Comparison of ENCODE assay signal across 24 cellular contexts in genomic region chr9:68651280-68651893, GRCh38. TPM values are rescaled to one million over a fixed set of nuclear protein-coding genes. Genes with fewer than 3 reads are reported as not detected.
DNase-seq lines count a peak whose midpoint lies in the region; ATAC-seq, FAIRE-seq and TF ChIP-seq lines count a peak whose summit lies in the region.
"Had no signal": no experiment of that assay in that cellular context is flagged by ENCODE, and none has a peak within 500 bp of the region (broad histone marks: within the 10 kb centered on the region; RNA-seq: fewer than 3 reads in every experiment).

No MANE protein-coding gene starts in this region.

- POLR2A ChIA-PET in K562 (lab: Yijun Ruan, JAX): interaction anchor here (0.6 kb wide), 1 partner anchor 135 kb away, joined by 3 read pairs; no protein-coding TSS in a partner anchor

- peak overlapping the region; percentile 81 for H3K4me2 ChIP-seq in KMS-11
- H3K4me2 ChIP-seq in K562 (ENCODE audit: insufficient read depth, low read length): no peak overlapping the region
- H3K4me2 ChIP-seq: GM23338 had no signal

- peak overlapping the region; percentile 93 for H3K27ac Mint-ChIP-seq in activated CD4-positive, alpha-beta T cell treated with anti-CD3 and anti-CD28 coated beads, Interleukin-2, amount 10 ng/mL, durations not matched to agents 24 days and 14 days
- H3K27ac Mint-ChIP-seq: GM23338, nephron had no signal

- no peaks in the 10 kb centered on the region for H3K36me3 ChIP-seq in KMS-11 (ENCODE audit: insufficient read depth)
- H3K36me3 ChIP-seq in K562 (ENCODE audit: control insufficient read depth, insufficient read depth, low read length): no peaks in the 10 kb centered on the region
- H3K36me3 ChIP-seq: gastroesophageal sphincter had no signal

- no peak for FAIRE-seq in K562 (lab: Jason Lieb, UNC)
- FAIRE-seq: G401.6 had no signal

- H3K4me3 Mint-ChIP-seq in activated CD4-positive, alpha-beta T cell treated with anti-CD3 and anti-CD28 coated beads, Interleukin-2, amount 10 ng/mL, durations not matched to agents 24 days and 14 days: peak overlapping the region; percentile 44
- H3K4me3 Mint-ChIP-seq: GM23338, nephron had no signal

- TF ChIP-seq CTCF in GM13977 (IDR thresholded peaks at IDR 0.05; ENCODE audit: extremely low read depth, insufficient read depth, missing control alignments): no peak
- no peak for TF ChIP-seq CTCF in KMS-11 (conservative IDR thresholded peaks at IDR 0.05; ENCODE audit: low read depth, low read length)
- no peak for TF ChIP-seq CTCF in K562 (IDR thresholded peaks at IDR 0.05 in 2 of 3, conservative IDR thresholded peaks at IDR 0.05 in 1 of 3; ENCODE audit: insufficient read depth in 2 of 3, low read depth in 1 of 3, low read length in 3 of 3)

- peaks cover 4% of the 10 kb centered on the region for H3K9me3 Mint-ChIP-seq in activated CD4-positive, alpha-beta T cell treated with anti-CD3 and anti-CD28 coated beads, Interleukin-2, amount 10 ng/mL, durations not matched to agents 24 days and 14 days
- H3K9me3 Mint-ChIP-seq: GM23338, nephron had no signal

- H4K20me1 ChIP-seq in KMS-11 (ENCODE audit: insufficient read depth) (no peaks in the 10 kb centered on the region), K562 (replicated peaks; ENCODE audit: control insufficient read depth, insufficient read depth, low read length) (no peaks in the 10 kb centered on the region)

- H3K27me3 Mint-ChIP-seq in activated CD4-positive, alpha-beta T cell treated with anti-CD3 and anti-CD28 coated beads, Interleukin-2, amount 10 ng/mL, durations not matched to agents 24 days and 14 days: peaks cover 2% of the 10 kb centered on the region

- TF ChIP-seq POLR2A in K562 (conservative IDR thresholded peaks at IDR 0.05): no peak

- no peak for DNase-seq in activated CD4-positive, alpha-beta T cell treated with anti-CD3 and anti-CD28 coated beads, Interleukin-2, amount 10 ng/mL, durations not matched to agents 24 days and 14 days
- no peak for DNase-seq in activated CD4-positive, alpha-beta T cell treated with anti-CD3 and anti-CD28 coated beads, Interleukin-2, amount 50 U/mL, for 48 hours
- peak; percentile 8 for DNase-seq in GM13977 (ENCODE audit: low spot score)
- DNase-seq in K562 (ENCODE audit: extremely low read depth in 1 of 4, low spot score in 3 of 4): peak in 1 of 4 experiments; percentile 14
- DNase-seq in dermis blood vessel endothelial cell: no peak
- DNase-seq: activated gamma-delta T cell treated with Interleukin-2 at 50 U/mL for 16 hours; effector CD8-positive, alpha-beta T cell; Karpas-422; left colon; NCI-H1105; NCI-H2107; NCI-H524 treated with DMSO at 0.1 percent for 48 hours; Right ventricle myocardium superior; stimulated activated CD4-positive, alpha-beta T cell treated with anti-CD3 and anti-CD28 coated beads, Interleukin-4, amount 100 ng/mL, for 24 hours had no signal

- H3K4me3 ChIP-seq in KMS-11 (IDR thresholded peaks at IDR 0.05; ENCODE audit: insufficient read depth, low read depth, low read length) (no peak overlapping the region), K562 (no peak overlapping the region)
- H3K4me3 ChIP-seq: gastroesophageal sphincter, GM23338 had no signal

- no peaks in the 10 kb centered on the region for H3K9me3 ChIP-seq in K562 (replicated peaks; ENCODE audit: control insufficient read depth, insufficient read depth, low read depth, low read length)
- H3K9me3 ChIP-seq: gastroesophageal sphincter had no signal

- CTCF ChIA-PET in K562 (lab: Yijun Ruan, JAX; ENCODE audit: low intra/inter-chr PET ratio): no interaction called here

- TF ChIP-seq RAD21 in K562 (CRISPR knock-in tag; conservative IDR thresholded peaks at IDR 0.05 in 1 of 2, IDR thresholded peaks at IDR 0.05 in 1 of 2): no peak

- in situ Hi-C loops in GM13977 (cut with MboI; ENCODE audit: low pct_unique_long_range_greater_than_20kb, low sequenced_read_pairs, unreplicated experiment) (no loop called here), K562 (cut with MboI) (no loop called here)

- peaks cover 6% of the 10 kb centered on the region for H3K36me3 Mint-ChIP-seq in activated CD4-positive, alpha-beta T cell treated with anti-CD3 and anti-CD28 coated beads, Interleukin-2, amount 10 ng/mL, durations not matched to agents 24 days and 14 days (ENCODE audit: low read depth)

- H3K27ac ChIP-seq in KMS-11 (peak overlapping the region; percentile 77; the same call in 1 of the 2 replicates), K562 (ENCODE audit: extremely low read depth, low read depth, low read length) (no peak overlapping the region)
- H3K27ac ChIP-seq: C4-2B, gastroesophageal sphincter, parathyroid adenoma had no signal

- ATAC-seq in K562: no peak
- no peak for ATAC-seq in GM21737 (IDR thresholded peaks at IDR 0.05; ENCODE audit: unreplicated experiment)
- no peak for ATAC-seq in HG03354 (IDR thresholded peaks at IDR 0.05; ENCODE audit: poor library complexity, severe bottlenecking, unreplicated experiment)
- ATAC-seq: esophagus mucosa, gastroesophageal sphincter, GM23338 had no signal

- no peak overlapping the region for H2AFZ ChIP-seq in KMS-11 (ENCODE audit: low read depth)
- H2AFZ ChIP-seq in K562 (ENCODE audit: low read depth, low read length): no peak overlapping the region
- H2AFZ ChIP-seq: GM23338, parathyroid adenoma had no signal

- intact Hi-C loops in activated CD4-positive, alpha-beta T cell treated with anti-CD3 and anti-CD28 coated beads, Interleukin-2, amount 10 ng/mL, durations not matched to agents 24 days and 14 days (cut with micrococcal nuclease): loop anchor here (5.0 kb wide), 2 partner anchors 49 to 1766 kb away; no protein-coding TSS in a partner anchor
- intact Hi-C loops in K562 (cut with micrococcal nuclease): no loop called here

- H3K27me3 ChIP-seq in KMS-11 (ENCODE audit: insufficient read depth, low read depth): no peaks in the 10 kb centered on the region
- no peaks in the 10 kb centered on the region for H3K27me3 ChIP-seq in K562 (ENCODE audit: control insufficient read depth in 2 of 2, insufficient read depth in 2 of 2, low read length in 2 of 2)
- H3K27me3 ChIP-seq: gastroesophageal sphincter had no signal

- no peaks in the 10 kb centered on the region for H3K9me1 ChIP-seq in K562 (ENCODE audit: control insufficient read depth, insufficient read depth, low read length)

- H3K9ac ChIP-seq in KMS-11: no peak overlapping the region
- H3K9ac ChIP-seq in K562 (ENCODE audit: insufficient read depth in 1 of 2, low read depth in 2 of 2, low read length in 2 of 2): no peak overlapping the region
- H3K9ac ChIP-seq: parathyroid adenoma had no signal

- H3K4me1 Mint-ChIP-seq in activated CD4-positive, alpha-beta T cell treated with anti-CD3 and anti-CD28 coated beads, Interleukin-2, amount 10 ng/mL, durations not matched to agents 24 days and 14 days: peaks cover 47% of the 10 kb centered on the region
- H3K4me1 Mint-ChIP-seq: GM23338, nephron had no signal

- H3K79me2 ChIP-seq in KMS-11 (ENCODE audit: insufficient read depth, low read depth) (no peaks in the 10 kb centered on the region), K562 (ENCODE audit: control insufficient read depth, insufficient read depth, low read length) (no peaks in the 10 kb centered on the region)
- H3K79me2 ChIP-seq: parathyroid adenoma had no signal

- TF ChIP-seq EP300 in K562 (IDR thresholded peaks at IDR 0.05; ENCODE audit: low read length): no peak

- WGBS in K562 (ENCODE audit: insufficient coverage, low coverage, missing lambda C conversion rate): 22% methylated on average over 3 of the region's 3 CpGs

- BruUV-seq in K562 (replicated peaks; lab: Mats Ljungman, UMichigan): no TSS peak

- peaks cover 75% of the 10 kb centered on the region for H3K4me1 ChIP-seq in KMS-11 (ENCODE audit: low read depth, poor library complexity, severe bottlenecking)
- H3K4me1 ChIP-seq in K562 (replicated peaks in 1 of 2; ENCODE audit: control insufficient read depth in 2 of 2, insufficient read depth in 2 of 2, low read length in 2 of 2): peaks cover 0 to 2% of the 10 kb centered on the region in 2 experiments; a peak in 2 of 5 replicates
- H3K4me1 ChIP-seq: gastroesophageal sphincter, parathyroid adenoma had no signal

TF ChIP-seq in K562, 482 proteins besides CTCF, POLR2A, EP300 and RAD21 (continues in another document):
- TF ChIP-seq ATF3 (IDR thresholded peaks at IDR 0.05) (peak; percentile 38; the same call in 1 of the 2 replicates), ATF3 (CRISPR knock-in tag; conservative IDR thresholded peaks at IDR 0.05) (no peak), SUPT5H (IDR thresholded peaks at IDR 0.05) (no peak), GATAD2A (IDR thresholded peaks at IDR 0.05) (no peak), NR2C1 (IDR thresholded peaks at IDR 0.05) (no peak), NR2C1 (tag; IDR thresholded peaks at IDR 0.05) (no peak), POLR3A (IDR thresholded peaks at IDR 0.05; ENCODE audit: borderline replicate concordance, extremely low read depth, insufficient read depth, insufficient read length) (no peak)

RNA-seq across cellular contexts. Expression of gene PIP5K1B, which starts 53.7 kb away (rescaled TPM):
- 56.6 and 58.8 TPM in 2 replicates for total RNA-seq in activated CD4-positive, alpha-beta T cell treated with anti-CD3 and anti-CD28 coated beads, Interleukin-2, amount 10 ng/mL, durations not matched to agents 24 days and 14 days
- 11.7 and 37.8 TPM in 2 replicates for total RNA-seq in K562 (2011; cell fraction: chromatin; rRNA removed; ENCODE audit: low replicate concordance)
- 11.6 and 11.7 TPM in 2 replicates for total RNA-seq in K562 (2011; cell fraction: nucleolus; rRNA removed)
- total RNA-seq in K562 (2011; cell fraction: nucleoplasm; rRNA removed): 19.9 and 36.8 TPM in 2 replicates
- 3.8 and 3.9 TPM in 2 replicates for total RNA-seq in K562 (2014; rRNA removed)
- 7.4 and 8.8 TPM in 2 replicates for total RNA-seq in K562 (2014; rRNA removed; fragmentation: Illumina TruSeq; extraction: Trizol)
- 7.4 and 7.5 TPM in 2 replicates for total RNA-seq in K562 (2015; rRNA removed; fragmentation: Illumina TruSeq; extraction: Trizol)
- 9.6 and 10.4 TPM in 2 replicates for total RNA-seq in K562 (2021)
- 6.5 and 7.8 TPM in 2 replicates for polyA plus RNA-seq in K562 (2011; rRNA removed)
- polyA plus RNA-seq in K562 (2011; cell fraction: cytosol; rRNA removed): 2.5 and 4.5 TPM in 2 replicates
- polyA plus RNA-seq in K562 (2011; cell fraction: nucleus; rRNA removed): 5.7 and 7.2 TPM in 2 replicates
- 9.2 and 13.5 TPM in 2 replicates for polyA plus RNA-seq in K562 (2012)
- polyA plus RNA-seq in K562 (2014; fragmentation: Illumina TruSeq; extraction: Trizol): 10.6 and 12.9 TPM in 2 replicates
- polyA plus RNA-seq in K562 (2014; fragmentation: Nextera tagmentation; extraction: Ambion mirVana): 1 to 10 TPM; 3.1 to 6.3 TPM
- polyA plus RNA-seq in K562 (2014; rRNA removed): 4.9 and 5.0 TPM in 2 replicates
- 12.3 and 14.2 TPM in 2 replicates for polyA minus RNA-seq in K562 (2011; rRNA and poly(A)+ RNA removed)
- polyA minus RNA-seq in K562 (2011; cell fraction: cytosol; rRNA and poly(A)+ RNA removed): 4.3 and 6.3 TPM in 2 replicates
- 12.3 and 27.8 TPM in 2 replicates for polyA minus RNA-seq in K562 (2011; cell fraction: nucleus; rRNA and poly(A)+ RNA removed)
- total RNA-seq in dermis blood vessel endothelial cell: 0.05 TPM in 1 of 2 replicates, not detected in the other
